ENCODE assay signal across 33 cellular contexts in the genomic region with DNA sequence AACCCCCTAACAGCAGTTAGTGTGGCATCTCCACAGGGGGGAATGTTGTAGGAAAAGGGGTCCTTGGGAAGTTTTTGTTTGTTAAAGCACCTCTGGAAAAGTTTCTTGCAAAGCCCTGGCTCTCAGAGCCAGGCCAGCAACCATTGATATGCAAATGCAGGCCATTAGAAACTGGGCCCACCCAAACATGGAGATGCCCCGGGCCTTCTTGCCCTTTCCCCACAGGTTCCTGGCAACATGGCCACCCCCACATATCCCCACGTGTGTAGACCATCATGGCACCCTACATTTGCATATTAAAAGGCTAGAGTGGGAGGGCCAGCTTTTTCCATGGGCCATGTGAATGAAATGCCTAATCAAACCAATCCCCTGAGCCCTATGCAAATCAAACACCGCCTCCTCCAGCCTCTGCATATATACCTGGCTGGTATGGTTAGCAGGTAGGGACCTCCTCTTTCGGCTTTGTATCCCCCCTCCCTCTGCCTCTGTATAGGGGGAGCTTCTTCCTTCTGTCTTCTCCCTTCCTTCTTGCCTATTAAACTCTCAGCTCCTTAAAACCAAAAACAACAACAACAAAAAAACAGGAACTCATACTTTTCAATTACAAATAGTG. TPM values are rescaled to one million over a fixed set of nuclear protein-coding genes. Genes with fewer than 3 reads are reported as not detected.
"Had no signal": no experiment of that assay in that cellular context is flagged by ENCODE, and none has a peak within 500 bp of the region (broad histone marks: within the 10 kb centered on the region; RNA-seq: fewer than 3 reads in every experiment).

No MANE protein-coding gene starts in this region.

- H3K4me1 ChIP-seq: adrenal gland, body of pancreas, colonic mucosa, gastroesophageal sphincter, right lobe of liver, uterus had no signal

- DNase-seq: activated B cell treated with CpG ODN at 0.5 μM for 24 hours; activated CD4-positive, alpha-beta T cell treated with anti-CD3 and anti-CD28 coated beads, Interleukin-2, amount 50 U/mL, for 1 hour; activated CD8-positive, alpha-beta T cell treated with anti-CD3 and anti-CD28 coated beads for 36 hours; activated naive CD4-positive, alpha-beta T cell; activated naive CD8-positive, alpha-beta T cell treated with anti-CD3 and anti-CD28 coated beads for 36 hours; activated T-cell treated with anti-CD3 and anti-CD28 coated beads, Interleukin-2, amount 50 U/mL, for 48 hours; adrenal gland; aorta; body of pancreas; colonic mucosa; dorsolateral prefrontal cortex; effector memory CD4-positive, alpha-beta T cell; left cardiac atrium; left ventricle myocardium superior; right lobe of liver; stimulated activated CD4-positive, alpha-beta T cell treated with anti-CD3 and anti-CD28 coated beads, Interleukin-2, amount 100 ng/mL, for 48 hours; stimulated activated naive CD8-positive, alpha-beta T cell treated with anti-CD3 and anti-CD28 coated beads, Interleukin-15, amount 100 ng/mL, for 72 hours; substantia nigra; T-helper 17 cell; T1000; uterus had no signal

- H3K27me3 Mint-ChIP-seq: activated B cell treated with CpG ODN at 0.5 μM for 24 hours; activated CD8-positive, alpha-beta T cell treated with anti-CD3 and anti-CD28 coated beads for 36 hours; activated naive CD8-positive, alpha-beta T cell treated with anti-CD3 and anti-CD28 coated beads for 36 hours; stimulated activated naive CD8-positive, alpha-beta T cell treated with anti-CD3 and anti-CD28 coated beads, Interleukin-15, amount 100 ng/mL, for 72 hours; T-helper 17 cell; type B pancreatic cell had no signal

- H3K4me3 ChIP-seq: adrenal gland, body of pancreas, colonic mucosa, dorsolateral prefrontal cortex, gastroesophageal sphincter, hepatocyte, right lobe of liver, uterus had no signal

- H3K27ac Mint-ChIP-seq: activated B cell treated with CpG ODN at 0.5 μM for 24 hours; activated CD8-positive, alpha-beta T cell treated with anti-CD3 and anti-CD28 coated beads for 36 hours; activated naive CD8-positive, alpha-beta T cell treated with anti-CD3 and anti-CD28 coated beads for 36 hours; nephron; stimulated activated naive CD8-positive, alpha-beta T cell treated with anti-CD3 and anti-CD28 coated beads, Interleukin-15, amount 100 ng/mL, for 72 hours; T-helper 17 cell; type B pancreatic cell had no signal

- H3K9me3 ChIP-seq: adrenal gland, body of pancreas, colonic mucosa, gastroesophageal sphincter, right lobe of liver, uterus had no signal

- ATAC-seq: activated CD8-positive, alpha-beta T cell treated with anti-CD3 and anti-CD28 coated beads for 36 hours; body of pancreas; gastroesophageal sphincter; left cardiac atrium; left ventricle myocardium superior; right lobe of liver; stimulated activated naive CD8-positive, alpha-beta T cell treated with anti-CD3 and anti-CD28 coated beads, Interleukin-15, amount 100 ng/mL, for 72 hours; T-helper 17 cell had no signal

- H3K36me3 ChIP-seq: colonic mucosa, uterus had no signal

- H3K4me1 Mint-ChIP-seq: activated B cell treated with CpG ODN at 0.5 μM for 24 hours; activated naive CD8-positive, alpha-beta T cell treated with anti-CD3 and anti-CD28 coated beads for 36 hours; nephron; stimulated activated naive CD8-positive, alpha-beta T cell treated with anti-CD3 and anti-CD28 coated beads, Interleukin-15, amount 100 ng/mL, for 72 hours had no signal

- H3K9me3 Mint-ChIP-seq: activated B cell treated with CpG ODN at 0.5 μM for 24 hours; activated CD8-positive, alpha-beta T cell treated with anti-CD3 and anti-CD28 coated beads for 36 hours; type B pancreatic cell had no signal

- H3K4me3 Mint-ChIP-seq: activated B cell treated with CpG ODN at 0.5 μM for 24 hours; activated CD8-positive, alpha-beta T cell treated with anti-CD3 and anti-CD28 coated beads for 36 hours; activated naive CD8-positive, alpha-beta T cell treated with anti-CD3 and anti-CD28 coated beads for 36 hours; nephron; stimulated activated naive CD8-positive, alpha-beta T cell treated with anti-CD3 and anti-CD28 coated beads, Interleukin-15, amount 100 ng/mL, for 72 hours; T-helper 17 cell; type B pancreatic cell had no signal

- H3K27ac ChIP-seq: adrenal gland, body of pancreas, colonic mucosa, dorsolateral prefrontal cortex, gastroesophageal sphincter, hepatocyte, right lobe of liver, uterus had no signal

- H3K27me3 ChIP-seq: adrenal gland, body of pancreas, colonic mucosa, gastroesophageal sphincter, hepatocyte, right lobe of liver, uterus had no signal

RNA-seq across cellular contexts. Expression of a gene that starts 44.0 kb away (rescaled TPM):
- total RNA-seq: activated B cell treated with CpG ODN at 0.5 μM for 24 hours; activated CD8-positive, alpha-beta T cell treated with anti-CD3 and anti-CD28 coated beads for 36 hours; activated naive CD8-positive, alpha-beta T cell treated with anti-CD3 and anti-CD28 coated beads for 36 hours; adrenal gland; aorta; body of pancreas; colonic mucosa; dorsolateral prefrontal cortex; endothelial cell of umbilical vein; fibroblast of lung; fibroblast of villous mesenchyme; gastroesophageal sphincter; hepatocyte; left cardiac atrium; left ventricle myocardium superior; lung microvascular endothelial cell; mucosa of gallbladder; osteoblast; posterior vena cava; right lobe of liver; skeletal muscle tissue; T-helper 17 cell; uterus had no signal
